9 cellular contexts compared by ENCODE assay signal in genomic region chr6:31079656-31080261, GRCh38. TPM values are rescaled to one million over a fixed set of nuclear protein-coding genes. Genes with fewer than 3 reads are reported as not detected.
DNase-seq lines count a peak whose midpoint lies in the region; ATAC-seq and TF ChIP-seq lines count a peak whose summit lies in the region.
"Had no signal": no experiment of that assay in that cellular context is flagged by ENCODE, and none has a peak within 500 bp of the region (broad histone marks: within the 10 kb centered on the region; RNA-seq: fewer than 3 reads in every experiment).

No MANE protein-coding gene starts in this region.

- WGBS in heart right ventricle, 2 donors, result 20 to 23% methylated on average over 22 of the region's 22 CpGs

- peak overlapping the region; percentile 53 for H3K4me2 ChIP-seq in DND-41 (ENCODE audit: insufficient read depth, low read length)

- no peak for TF ChIP-seq POLR2A in NB4 (IDR thresholded peaks at IDR 0.05; ENCODE audit: extremely low read depth, insufficient read length)

- no peak overlapping the region for H3K27ac Mint-ChIP-seq in activated naive CD8-positive, alpha-beta T cell treated with anti-CD3 and anti-CD28 coated beads, Interleukin-2, amount 50 U/mL, for 24 hours

- H3K27me3 Mint-ChIP-seq in activated naive CD8-positive, alpha-beta T cell treated with anti-CD3 and anti-CD28 coated beads, Interleukin-2, amount 50 U/mL, for 24 hours, result no peaks in the 10 kb centered on the region

- TF ChIP-seq CTCF in DND-41 (IDR thresholded peaks at IDR 0.05; ENCODE audit: borderline replicate concordance, extremely low read depth, low read length, poor library complexity, severe bottlenecking) (peak; percentile 92), NB4 (IDR thresholded peaks at IDR 0.05; ENCODE audit: low read depth, low read length) (peak; percentile 85), heart right ventricle (IDR thresholded peaks at IDR 0.05) (peak; percentile 56 to 90 (median 78))

- H3K36me3 Mint-ChIP-seq in activated naive CD8-positive, alpha-beta T cell treated with anti-CD3 and anti-CD28 coated beads, Interleukin-2, amount 50 U/mL, for 24 hours (ENCODE audit: low read depth), result no peaks in the 10 kb centered on the region

- H3K79me2 ChIP-seq in DND-41 (ENCODE audit: insufficient read depth, low read length), result no peaks in the 10 kb centered on the region

- peak overlapping the region in 1 of 2 experiments; percentile 8; a peak in 1 of 4 replicates for H3K4me3 ChIP-seq in DND-41 (ENCODE audit: low read depth in 1 of 2, low read length in 2 of 2)
- H3K4me3 ChIP-seq in NB4 (ENCODE audit: low read depth, low read length), result no peak overlapping the region
- peak overlapping the region in 6 of 10 donors; percentile 1 to 37 (median 34) for H3K4me3 ChIP-seq in heart right ventricle
- peak overlapping the region; percentile 44 for H3K4me3 ChIP-seq in rectal smooth muscle tissue (ENCODE audit: low read length)

- no peaks in the 10 kb centered on the region for H3K36me3 ChIP-seq in DND-41 (ENCODE audit: insufficient read depth, low read length)
- no peaks in the 10 kb centered on the region for H3K36me3 ChIP-seq in heart right ventricle
- H3K36me3 ChIP-seq in rectal smooth muscle tissue (ENCODE audit: control insufficient read depth, insufficient read depth, low read length), result no peaks in the 10 kb centered on the region

- peak overlapping the region; percentile 52 for H3K4me3 Mint-ChIP-seq in activated naive CD8-positive, alpha-beta T cell treated with anti-CD3 and anti-CD28 coated beads, Interleukin-2, amount 50 U/mL, for 24 hours

- H3K9me3 ChIP-seq in DND-41 (ENCODE audit: insufficient read depth, low read length, severe bottlenecking) (no peaks in the 10 kb centered on the region), heart right ventricle (no peaks in the 10 kb centered on the region)

- peak overlapping the region; percentile 78 for H2AFZ ChIP-seq in DND-41 (ENCODE audit: low read depth, low read length)

- H3K27me3 ChIP-seq in DND-41 (ENCODE audit: insufficient read depth, low read length, poor library complexity) (no peaks in the 10 kb centered on the region), heart right ventricle (no peaks in the 10 kb centered on the region), rectal smooth muscle tissue (ENCODE audit: control insufficient read depth, insufficient read depth, low read length) (no peaks in the 10 kb centered on the region)

- no peaks in the 10 kb centered on the region for H3K9me3 Mint-ChIP-seq in activated naive CD8-positive, alpha-beta T cell treated with anti-CD3 and anti-CD28 coated beads, Interleukin-2, amount 50 U/mL, for 24 hours

- peak; percentile 82 for DNase-seq in DND-41
- DNase-seq in NB4 (ENCODE audit: low read depth), result peak; percentile 61
- DNase-seq in T-helper 1 cell, result peak; percentile 29 to 67 (median 52)
- DNase-seq in activated naive CD8-positive, alpha-beta T cell treated with anti-CD3 and anti-CD28 coated beads, Interleukin-2, amount 50 U/mL, for 24 hours, result peak; percentile 71
- peak; percentile 40 to 63 for DNase-seq in heart right ventricle

- no peak overlapping the region for H3K27ac ChIP-seq in DND-41 (ENCODE audit: low read length)
- no peak overlapping the region for H3K27ac ChIP-seq in heart right ventricle
- H3K27ac ChIP-seq in rectal smooth muscle tissue (ENCODE audit: low read depth, low read length), result no peak overlapping the region

- ATAC-seq in DND-41 (ENCODE audit: insufficient read depth, low read depth) (peak; percentile 87), heart right ventricle (peak in 7 of 8 donors; percentile 63 to 83 (median 67)), GM21619 (IDR thresholded peaks at IDR 0.05; ENCODE audit: unreplicated experiment) (no peak), HG03025 (IDR thresholded peaks at IDR 0.05; ENCODE audit: low FRiP score, unreplicated experiment) (no peak)
- peak; percentile 71 for ATAC-seq in activated naive CD8-positive, alpha-beta T cell treated with anti-CD3 and anti-CD28 coated beads, Interleukin-2, amount 50 U/mL, for 24 hours

- intact Hi-C loops in heart right ventricle (cut with DNase I), result loop anchor here in 5 of 10 donors (5.0 to 10.0 kb wide), 6 partner anchors 157 to 525 kb away; partner anchors contain the start of genes FLOT1 (in 1 of the 5), GNL1 (in 1 of the 5), IER3 (in 1 of the 5) and PRR3 (in 1 of the 5)

- H3K9ac ChIP-seq in DND-41 (ENCODE audit: low read depth, low read length) (peak overlapping the region; percentile 24), rectal smooth muscle tissue (ENCODE audit: low read length) (no peak overlapping the region)

- no peaks in the 10 kb centered on the region for H4K20me1 ChIP-seq in DND-41 (ENCODE audit: insufficient read depth, low read length)

- H3K4me1 Mint-ChIP-seq in activated naive CD8-positive, alpha-beta T cell treated with anti-CD3 and anti-CD28 coated beads, Interleukin-2, amount 50 U/mL, for 24 hours, result peaks cover 5% of the 10 kb centered on the region

- H3K4me1 ChIP-seq in DND-41 (ENCODE audit: insufficient read depth, low read length) (peaks cover 10% of the 10 kb centered on the region), heart right ventricle (peaks cover 0 to 12% (median 4%) of the 10 kb centered on the region in 9 donors), rectal smooth muscle tissue (ENCODE audit: control insufficient read depth, insufficient read depth, low read length) (no peaks in the 10 kb centered on the region)

RNA-seq across cellular contexts. Expression of gene C6orf15, which starts 32.6 kb away (rescaled TPM):
- not detected for total RNA-seq in heart right ventricle
- not detected for polyA plus RNA-seq in heart right ventricle
- total RNA-seq: activated CD8-positive, alpha-beta memory T cell treated with anti-CD3 and anti-CD28 coated beads for 36 hours had no signal

RNA-seq across cellular contexts. Expression of gene PSORS1C1, which starts 34.8 kb away (rescaled TPM):
- total RNA-seq in heart right ventricle, result 1 to 10 TPM in 9 of 10 donors, under 1 TPM in 1; 1.00 to 6.2 (median 3.0) TPM
- polyA plus RNA-seq in heart right ventricle, result 1 to 10 TPM in 1 of 2 donors, under 1 TPM in 1; 0.13 to 5.0 TPM
- total RNA-seq: activated CD8-positive, alpha-beta memory T cell treated with anti-CD3 and anti-CD28 coated beads for 36 hours had no signal

RNA-seq across cellular contexts. Expression of gene CDSN, which starts 40.5 kb away (rescaled TPM):
- under 1 TPM in 1 of 10 donors, not detected in 9; 0.11 TPM for total RNA-seq in heart right ventricle
- polyA plus RNA-seq in heart right ventricle, result under 1 TPM; 0.01 to 0.15 TPM
- total RNA-seq: activated CD8-positive, alpha-beta memory T cell treated with anti-CD3 and anti-CD28 coated beads for 36 hours had no signal

RNA-seq across cellular contexts. Expression of gene PSORS1C2, which starts 59.1 kb away (rescaled TPM):
- total RNA-seq in heart right ventricle, result not detected
- polyA plus RNA-seq in heart right ventricle, result not detected
- total RNA-seq: activated CD8-positive, alpha-beta memory T cell treated with anti-CD3 and anti-CD28 coated beads for 36 hours had no signal

Comparison
In these comparisons a context has a peak if more than half of its experiments do, and no peak if none do; other contexts are left out.
1. ATAC-seq: peak in DND-41 (single experiment), activated naive CD8-positive, alpha-beta T cell treated with anti-CD3 and anti-CD28 coated beads, Interleukin-2, amount 50 U/mL, for 24 hours (single experiment) and heart right ventricle (7 of 8); none in GM21619 (single experiment) and HG03025 (single experiment).
2. Peak in every context shown above with its lines, with median percentiles within 50 percentile points of each other: DNase-seq and CTCF ChIP-seq.